In the genomic region with DNA sequence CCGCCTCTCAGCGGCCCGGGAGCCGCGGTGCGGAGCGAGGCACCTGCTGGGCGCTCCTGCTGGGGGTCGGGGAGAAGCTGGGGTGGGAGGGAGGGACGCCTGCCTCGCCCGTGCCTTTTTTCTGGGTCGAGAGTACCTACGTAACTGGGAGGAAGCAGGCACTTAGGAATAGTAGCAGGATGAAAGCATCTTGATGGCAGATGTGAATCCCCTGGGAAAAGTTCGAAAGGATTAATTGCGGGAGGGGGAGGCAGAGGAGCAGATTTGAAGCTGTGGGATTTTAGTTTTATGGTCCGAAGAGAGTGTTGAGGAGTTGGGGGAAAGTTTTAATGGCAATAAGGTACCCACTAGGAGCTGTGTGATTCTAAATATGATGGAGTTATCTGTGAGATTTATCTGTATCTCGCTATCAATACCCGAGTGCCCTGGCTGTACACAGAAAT, we compare ENCODE assay signal across 8 cellular contexts. TPM values are rescaled to one million over a fixed set of nuclear protein-coding genes. Genes with fewer than 3 reads are reported as not detected.
DNase-seq lines count a peak whose midpoint lies in the region; ATAC-seq and TF ChIP-seq lines count a peak whose summit lies in the region.

No MANE protein-coding gene starts in this region.

- H3K79me2 ChIP-seq in SU-DHL-6 (ENCODE audit: insufficient read depth, low read length): peaks cover 58% of the 10 kb centered on the region

- H3K27ac ChIP-seq in SU-DHL-6 (ENCODE audit: low read depth, low read length): no peak overlapping the region
- H3K27ac ChIP-seq in gastroesophageal sphincter: peak overlapping the region; percentile 79 to 94 (median 92)
- peak overlapping the region; percentile 9 to 97 (median 92) for H3K27ac ChIP-seq in spleen

- peaks cover 56% of the 10 kb centered on the region for H3K4me1 Mint-ChIP-seq in stimulated activated naive CD8-positive, alpha-beta T cell treated with anti-CD3 and anti-CD28 coated beads, Interleukin-15, Interleukin-2, amounts not matched to agents 100 ng/mL and 50 ng/mL, for 24 hours (ENCODE audit: low read depth)

- H3K27me3 Mint-ChIP-seq in stimulated activated naive CD8-positive, alpha-beta T cell treated with anti-CD3 and anti-CD28 coated beads, Interleukin-15, Interleukin-2, amounts not matched to agents 100 ng/mL and 50 ng/mL, for 24 hours: no peaks in the 10 kb centered on the region

- intact Hi-C loops in spleen (cut with DNase I; ENCODE audit: low total_unique reads): loop anchor here (10.0 kb wide), 1 partner anchor 292 kb away; no protein-coding TSS in a partner anchor

- H3K4me3 ChIP-seq in SU-DHL-6 (ENCODE audit: insufficient read depth, low read length, poor library complexity, severe bottlenecking) (peak overlapping the region; percentile 92), gastroesophageal sphincter (peak overlapping the region; percentile 92 to 97), spleen (peak overlapping the region; percentile 59 to 98 (median 90))

- peak overlapping the region; percentile 99 for H3K4me2 ChIP-seq in SU-DHL-6 (ENCODE audit: low read depth, low read length, poor library complexity, severe bottlenecking)

- H4K20me1 ChIP-seq in SU-DHL-6 (ENCODE audit: low read depth, low read length): peaks cover 37% of the 10 kb centered on the region

- H3K4me1 ChIP-seq in gastroesophageal sphincter (peaks cover 0 to 42% (median 5%) of the 10 kb centered on the region in 3 donors), spleen (peaks cover 24 to 59% (median 39%) of the 10 kb centered on the region in 6 donors)

- no peak for TF ChIP-seq CTCF in SU-DHL-6 (IDR thresholded peaks at IDR 0.05; ENCODE audit: insufficient read depth, low read length, poor library complexity, severe bottlenecking)
- peak in 1 of 4 experiments; percentile 17 for TF ChIP-seq CTCF in gastroesophageal sphincter (IDR thresholded peaks at IDR 0.05)
- TF ChIP-seq CTCF in spleen (IDR thresholded peaks at IDR 0.05 in 8 of 11, conservative IDR thresholded peaks at IDR 0.05 in 3 of 11): peak in 1 of 11 experiments; percentile 17

- TF ChIP-seq POLR2A in gastroesophageal sphincter (IDR thresholded peaks at IDR 0.05): no peak
- no peak for TF ChIP-seq POLR2A in spleen (IDR thresholded peaks at IDR 0.05)

- H3K27me3 ChIP-seq in SU-DHL-6 (ENCODE audit: low read length) (no peaks in the 10 kb centered on the region), gastroesophageal sphincter (no peaks in the 10 kb centered on the region), spleen (replicated peaks in 1 of 7) (no peaks in the 10 kb centered on the region)

- H3K27ac Mint-ChIP-seq in stimulated activated naive CD8-positive, alpha-beta T cell treated with anti-CD3 and anti-CD28 coated beads, Interleukin-15, Interleukin-2, amounts not matched to agents 100 ng/mL and 50 ng/mL, for 24 hours: peak overlapping the region; percentile 94

- no peaks in the 10 kb centered on the region for H3K36me3 ChIP-seq in SU-DHL-6 (ENCODE audit: low read length)
- H3K36me3 ChIP-seq in gastroesophageal sphincter: no peaks in the 10 kb centered on the region
- no peaks in the 10 kb centered on the region for H3K36me3 ChIP-seq in spleen

- peaks cover 7% of the 10 kb centered on the region; the same call in 1 of the 2 replicates for H3F3A ChIP-seq in SU-DHL-6 (ENCODE audit: insufficient read depth)

- H3K9me3 Mint-ChIP-seq in stimulated activated naive CD8-positive, alpha-beta T cell treated with anti-CD3 and anti-CD28 coated beads, Interleukin-15, Interleukin-2, amounts not matched to agents 100 ng/mL and 50 ng/mL, for 24 hours: no peaks in the 10 kb centered on the region

- H3K9me3 ChIP-seq in SU-DHL-6 (ENCODE audit: insufficient read depth, low read length) (no peaks in the 10 kb centered on the region), gastroesophageal sphincter (no peaks in the 10 kb centered on the region), spleen (no peaks in the 10 kb centered on the region)

- no peak for DNase-seq in stimulated activated naive CD8-positive, alpha-beta T cell treated with anti-CD3 and anti-CD28 coated beads, Interleukin-15, Interleukin-2, amounts not matched to agents 100 U/mL and 50 U/mL, for 24 hours
- DNase-seq in spleen: no peak
- DNase-seq in stimulated activated CD4-positive, alpha-beta T cell treated with anti-CD3 and anti-CD28 coated beads, Interleukin-1b, Interleukin-23, amount 100 ng/mL, for 48 hours: no peak
- DNase-seq in central memory CD4-positive, alpha-beta T cell: no peak

- H3K9me2 ChIP-seq in SU-DHL-6 (replicated peaks; ENCODE audit: insufficient read depth, low read length): no peaks in the 10 kb centered on the region

- H3K4me3 Mint-ChIP-seq in stimulated activated naive CD8-positive, alpha-beta T cell treated with anti-CD3 and anti-CD28 coated beads, Interleukin-15, Interleukin-2, amounts not matched to agents 100 ng/mL and 50 ng/mL, for 24 hours: peak overlapping the region; percentile 99

- no peak overlapping the region for H2AFZ ChIP-seq in SU-DHL-6 (ENCODE audit: low read depth, low read length, severe bottlenecking)

- H3K36me3 Mint-ChIP-seq in stimulated activated naive CD8-positive, alpha-beta T cell treated with anti-CD3 and anti-CD28 coated beads, Interleukin-15, Interleukin-2, amounts not matched to agents 100 ng/mL and 50 ng/mL, for 24 hours (ENCODE audit: low read depth): peaks cover 20% of the 10 kb centered on the region

- peak overlapping the region; percentile 91 for H3K9ac ChIP-seq in SU-DHL-6 (ENCODE audit: low read length)

- WGBS in gastroesophageal sphincter (ENCODE audit: low coverage in 1 of 2), 2 donors: 2% methylated on average over 5 to 10 of the region's 19 CpGs
- 1 to 4% (median 3%) methylated on average over 10 to 19 of the region's 19 CpGs for WGBS in spleen, 5 donors

- no peak for TF ChIP-seq EP300 in gastroesophageal sphincter (IDR thresholded peaks at IDR 0.05)

- no peak for ATAC-seq in stimulated activated naive CD8-positive, alpha-beta T cell treated with anti-CD3 and anti-CD28 coated beads, Interleukin-15, Interleukin-2, amounts not matched to agents 100 U/mL and 50 U/mL, for 24 hours
- ATAC-seq in gastroesophageal sphincter (no peak), HG02623 (IDR thresholded peaks at IDR 0.05; ENCODE audit: unreplicated experiment) (no peak)

RNA-seq across cellular contexts. Expression of a gene that starts 1.1 kb away (rescaled TPM):
- total RNA-seq in gastroesophageal sphincter (10 to 100 TPM; 26.0 to 73.1 (median 53.0) TPM), spleen (100 to 1,000 TPM in 2 of 7 donors, 10 to 100 TPM in 5; 52.5 to 111 (median 87.9) TPM)
- polyA plus RNA-seq in spleen: 10 to 100 TPM; 23.6 to 35.4 (median 26.5) TPM
